Comparison of ENCODE assay signal across 21 cellular contexts in the genomic region with DNA sequence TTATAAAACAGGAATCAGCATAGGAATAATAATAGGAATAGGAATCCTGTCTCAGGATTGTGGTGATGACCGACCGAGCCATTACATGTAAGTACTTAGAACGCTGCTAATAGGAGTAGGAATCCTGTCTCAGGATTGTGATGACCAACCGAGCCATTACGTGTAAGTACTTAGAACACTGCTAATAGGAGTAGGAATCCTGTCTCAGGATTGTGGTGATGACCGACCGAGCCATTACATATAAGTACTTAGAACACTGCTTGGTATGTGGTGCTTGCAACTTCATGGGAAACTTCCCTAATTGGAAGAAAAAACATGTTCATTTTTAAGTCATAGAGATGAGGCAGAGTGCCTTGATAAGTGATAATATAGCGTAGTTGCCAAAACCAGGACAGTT. TPM values are rescaled to one million over a fixed set of nuclear protein-coding genes. Genes with fewer than 3 reads are reported as not detected.
A peak's percentile ranks its signal among the peaks of the same experiment; 100 is the strongest.
DNase-seq lines count a peak whose midpoint lies in the region; ATAC-seq and TF ChIP-seq lines count a peak whose summit lies in the region.
"Had no signal": no experiment of that assay in that cellular context is flagged by ENCODE, and none has a peak within 500 bp of the region (broad histone marks: within the 10 kb centered on the region; RNA-seq: fewer than 3 reads in every experiment).

No MANE protein-coding gene starts in this region.

- H3K27me3 ChIP-seq in SK-N-SH (ENCODE audit: insufficient read depth) (no peaks in the 10 kb centered on the region), RWPE2 (ENCODE audit: insufficient read depth, poor library complexity, severe bottlenecking) (no peaks in the 10 kb centered on the region), foreskin keratinocyte (no peaks in the 10 kb centered on the region), smooth muscle cell (ENCODE audit: low read depth) (no peaks in the 10 kb centered on the region)
- H3K27me3 ChIP-seq: BE2C had no signal

- H4K20me1 ChIP-seq in SK-N-SH (ENCODE audit: insufficient read depth) = peaks cover 25% of the 10 kb centered on the region
- peaks cover 89% of the 10 kb centered on the region for H4K20me1 ChIP-seq in smooth muscle cell (ENCODE audit: low read depth)

- H3K27ac ChIP-seq in SK-N-SH (ENCODE audit: low read depth in 2 of 2, low read length in 1 of 2) = no peak overlapping the region
- peak overlapping the region; percentile 17 for H3K27ac ChIP-seq in RWPE2 (ENCODE audit: poor library complexity, severe bottlenecking)
- peak overlapping the region; percentile 10 for H3K27ac ChIP-seq in foreskin keratinocyte
- peak overlapping the region; percentile 45 for H3K27ac ChIP-seq in smooth muscle cell (ENCODE audit: low read depth)
- H3K27ac ChIP-seq: coronary artery, PC-9 had no signal

- no peak for DNase-seq in SK-N-SH
- DNase-seq in RWPE2 (ENCODE audit: low spot score) = no peak
- DNase-seq in foreskin keratinocyte = no peak
- DNase-seq in smooth muscle cell (lab: John Stamatoyannopoulos, UW; ENCODE audit: unreplicated experiment) = no peak
- DNase-seq in NCI-H1436 (lab: John Stamatoyannopoulos, UW) = no peak
- no peak for DNase-seq in kidney glomerular epithelial cell (lab: John Stamatoyannopoulos, UW)
- DNase-seq: activated CD4-positive, alpha-beta T cell treated with anti-CD3 and anti-CD28 coated beads for 36 hours; activated CD8-positive, alpha-beta memory T cell treated with anti-CD3 and anti-CD28 coated beads, Interleukin-2, amount 10 ng/mL, durations not matched to agents 7 days and 5 days; activated effector memory CD4-positive, alpha-beta T cell treated with Interleukin-2 at 50 U/mL for 16 hours; activated naive CD8-positive, alpha-beta T cell treated with anti-CD3 and anti-CD28 coated beads, Interleukin-2, amount 50 U/mL, for 24 hours; BE2C; HFFc6; left ventricle myocardium superior; MM.1S; PC-9; SHP77 treated with DMSO at 0.1 percent for 48 hours; T-cell; trophoblast cell had no signal

- H3K9me3 ChIP-seq in SK-N-SH (no peaks in the 10 kb centered on the region), RWPE2 (ENCODE audit: severe bottlenecking) (no peaks in the 10 kb centered on the region), smooth muscle cell (replicated peaks; ENCODE audit: low read depth) (no peaks in the 10 kb centered on the region)
- H3K9me3 ChIP-seq: BE2C had no signal

- H3K4me1 ChIP-seq in SK-N-SH (ENCODE audit: control insufficient read depth in 1 of 2, insufficient read depth in 2 of 2, low read depth in 1 of 2, low read length in 1 of 2) (peaks cover 19 to 20% of the 10 kb centered on the region in 2 experiments), RWPE2 (ENCODE audit: insufficient read depth, poor library complexity, severe bottlenecking) (peaks cover 34% of the 10 kb centered on the region), foreskin keratinocyte (peaks cover 40% of the 10 kb centered on the region), smooth muscle cell (ENCODE audit: low read depth) (peaks cover 8% of the 10 kb centered on the region)

- H3K9ac ChIP-seq in SK-N-SH = no peak overlapping the region
- H3K9ac ChIP-seq in smooth muscle cell (ENCODE audit: low read depth) = no peak overlapping the region

- H3K36me3 ChIP-seq in SK-N-SH (replicated peaks in 1 of 2; ENCODE audit: control insufficient read depth in 1 of 2, insufficient read depth in 2 of 2, low read length in 1 of 2) (peaks cover 24 to 42% of the 10 kb centered on the region in 2 experiments), RWPE2 (ENCODE audit: low read depth) (peaks cover 64% of the 10 kb centered on the region), smooth muscle cell (ENCODE audit: low read depth) (no peaks in the 10 kb centered on the region)

- H3K4me3 ChIP-seq in SK-N-SH (ENCODE audit: low read depth in 2 of 2, low read length in 1 of 2) (no peak overlapping the region), RWPE2 (ENCODE audit: severe bottlenecking) (no peak overlapping the region), smooth muscle cell (no peak overlapping the region)
- H3K4me3 ChIP-seq: coronary artery, PC-9 had no signal

- H3K79me2 ChIP-seq in SK-N-SH (ENCODE audit: insufficient read depth) (peaks cover 89% of the 10 kb centered on the region), smooth muscle cell (ENCODE audit: low read depth) (peaks cover 52% of the 10 kb centered on the region)

- H2AFZ ChIP-seq in SK-N-SH (ENCODE audit: low read depth) (no peak overlapping the region), smooth muscle cell (ENCODE audit: low read depth) (no peak overlapping the region)
- H2AFZ ChIP-seq: PC-9 had no signal

- POLR2A ChIA-PET in SK-N-SH (lab: Yijun Ruan, JAX) = no interaction called here

- CTCF ChIA-PET in SK-N-SH (lab: Yijun Ruan, JAX) = interaction anchor here (0.6 to 3.5 kb wide), 2 partner anchors 9 to 292 kb away, joined by 3 to 22 read pairs; no protein-coding TSS in a partner anchor

- TF ChIP-seq EP300 in SK-N-SH (IDR thresholded peaks at IDR 0.05; ENCODE audit: borderline replicate concordance in 1 of 2, low read depth in 1 of 2, low read length in 1 of 2) = no peak

- ATAC-seq in SK-N-SH treated with all-trans-retinoic acid at 6 μM for 48 hours (no peak), RWPE2 (ENCODE audit: low read depth) (no peak), foreskin keratinocyte (no peak), GM21786 (IDR thresholded peaks at IDR 0.05; ENCODE audit: unreplicated experiment) (no peak)
- ATAC-seq: activated CD8-positive, alpha-beta memory T cell treated with anti-CD3 and anti-CD28 coated beads, Interleukin-2, amount 10 ng/mL, durations not matched to agents 7 days and 5 days; activated naive CD8-positive, alpha-beta T cell treated with anti-CD3 and anti-CD28 coated beads, Interleukin-2, amount 50 U/mL, for 24 hours; left ventricle myocardium superior; T-cell had no signal

- TF ChIP-seq RAD21 in SK-N-SH (IDR thresholded peaks at IDR 0.05; ENCODE audit: low read length) = no peak

- no peaks in the 10 kb centered on the region for H3K9me2 ChIP-seq in SK-N-SH

- H3F3A ChIP-seq in SK-N-SH (replicated peaks; ENCODE audit: insufficient read depth) (peaks cover 8% of the 10 kb centered on the region), smooth muscle cell (ENCODE audit: low read depth) (peaks cover 4% of the 10 kb centered on the region)

- H3K4me2 ChIP-seq in SK-N-SH (no peak overlapping the region), smooth muscle cell (no peak overlapping the region)
- H3K4me2 ChIP-seq: PC-9 had no signal

- 93% methylated on average over 8 of the region's 8 CpGs for WGBS in SK-N-SH (ENCODE audit: low lambda C conversion rate)
- 83% methylated on average over 8 of the region's 8 CpGs for WGBS in smooth muscle cell (ENCODE audit: low lambda C conversion rate)

- TF ChIP-seq CTCF in SK-N-SH (IDR thresholded peaks at IDR 0.05) = no peak
- TF ChIP-seq CTCF in RWPE2 (IDR thresholded peaks at IDR 0.05; ENCODE audit: poor library complexity, severe bottlenecking) = no peak
- TF ChIP-seq CTCF in foreskin keratinocyte (conservative IDR thresholded peaks at IDR 0.05) = no peak
- TF ChIP-seq CTCF in smooth muscle cell (IDR thresholded peaks at IDR 0.05; ENCODE audit: borderline replicate concordance, insufficient read depth, poor library complexity, severe bottlenecking) = no peak

TF ChIP-seq in SK-N-SH treated with all-trans-retinoic acid at 6 μM for 48 hours, 23 proteins besides CTCF, POLR2A, EP300 and RAD21 (continues in another document):
- TF ChIP-seq, protein P1, sequence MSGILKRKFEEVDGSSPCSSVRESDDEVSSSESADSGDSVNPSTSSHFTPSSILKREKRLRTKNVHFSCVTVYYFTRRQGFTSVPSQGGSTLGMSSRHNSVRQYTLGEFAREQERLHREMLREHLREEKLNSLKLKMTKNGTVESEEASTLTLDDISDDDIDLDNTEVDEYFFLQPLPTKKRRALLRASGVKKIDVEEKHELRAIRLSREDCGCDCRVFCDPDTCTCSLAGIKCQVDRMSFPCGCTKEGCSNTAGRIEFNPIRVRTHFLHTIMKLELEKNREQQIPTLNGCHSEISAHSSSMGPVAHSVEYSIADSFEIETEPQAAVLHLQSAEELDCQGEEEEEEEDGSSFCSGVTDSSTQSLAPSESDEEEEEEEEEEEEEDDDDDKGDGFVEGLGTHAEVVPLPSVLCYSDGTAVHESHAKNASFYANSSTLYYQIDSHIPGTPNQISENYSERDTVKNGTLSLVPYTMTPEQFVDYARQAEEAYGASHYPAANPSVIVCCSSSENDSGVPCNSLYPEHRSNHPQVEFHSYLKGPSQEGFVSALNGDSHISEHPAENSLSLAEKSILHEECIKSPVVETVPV (CRISPR knock-in tag; IDR thresholded peaks at IDR 0.05) = no peak

TF ChIP-seq in SK-N-SH, 30 proteins besides CTCF, POLR2A, EP300 and RAD21:
- TF ChIP-seq SIN3A (IDR thresholded peaks at IDR 0.05; ENCODE audit: borderline replicate concordance, low read depth, low read length) = no peak

RNA-seq across cellular contexts. Expression of a gene that starts 30.0 kb away (rescaled TPM):
- 33.1 and 33.8 TPM in 2 replicates for polyA plus RNA-seq in SK-N-SH (2012; rRNA removed)
- 41.2 and 43.2 TPM in 2 replicates for polyA plus RNA-seq in SK-N-SH (2012; cell fraction: cytosol; rRNA removed)
- 11.3 and 16.9 TPM in 2 replicates for polyA plus RNA-seq in SK-N-SH (2012; cell fraction: nucleus; rRNA removed)
- total RNA-seq in foreskin keratinocyte = 82.5 and 87.1 TPM in 2 replicates
- 32.8 and 37.3 TPM in 2 replicates for polyA plus RNA-seq in foreskin keratinocyte
- total RNA-seq in smooth muscle cell = 44.3 and 45.6 TPM in 2 replicates
- 36.8 and 43.1 TPM in 2 replicates for polyA plus RNA-seq in smooth muscle cell

Comparison
In these comparisons a context has a peak if more than half of its experiments do, and no peak if none do; other contexts are left out.
1. H3K27ac ChIP-seq: peak in RWPE2 (single experiment), foreskin keratinocyte (single experiment) and smooth muscle cell (single experiment); none in SK-N-SH (0 of 2).